ENCODE assay signal across 12 cellular contexts in genomic region chr2:182066439-182067061, GRCh38.
DNase-seq lines count a peak whose midpoint lies in the region; ATAC-seq, FAIRE-seq and TF ChIP-seq lines count a peak whose summit lies in the region.
"Had no signal": no experiment of that assay in that cellular context is flagged by ENCODE, and none has a peak within 500 bp of the region (broad histone marks: within the 10 kb centered on the region; RNA-seq: fewer than 3 reads in every experiment).

No MANE protein-coding gene starts in this region.

- POLR2A ChIA-PET in activated CD8-positive, alpha-beta T cell treated with anti-CD3 and anti-CD28 coated beads, Interleukin-2, amount 10 ng/mL, durations not matched to agents 7 days and 5 days (lab: Charles Lee), result no interaction called here

- H3K4me3 ChIP-seq in SK-N-MC (no peak overlapping the region), fibroblast of the aortic adventitia (ENCODE audit: low read depth, low read length) (no peak overlapping the region)
- H3K4me3 ChIP-seq: uterus had no signal

- no peaks in the 10 kb centered on the region for H3K27me3 Mint-ChIP-seq in activated CD8-positive, alpha-beta T cell treated with anti-CD3 and anti-CD28 coated beads, Interleukin-2, amount 10 ng/mL, durations not matched to agents 7 days and 5 days (ENCODE audit: low read depth)

- no peak overlapping the region for H3K27ac Mint-ChIP-seq in activated CD8-positive, alpha-beta T cell treated with anti-CD3 and anti-CD28 coated beads, Interleukin-2, amount 10 ng/mL, durations not matched to agents 7 days and 5 days

- H3K4me1 Mint-ChIP-seq in activated CD8-positive, alpha-beta T cell treated with anti-CD3 and anti-CD28 coated beads, Interleukin-2, amount 10 ng/mL, durations not matched to agents 7 days and 5 days (ENCODE audit: low read depth), result no peaks in the 10 kb centered on the region

- H3K9ac ChIP-seq in SK-N-MC (ENCODE audit: insufficient read length), result no peak overlapping the region

- TF ChIP-seq CTCF in fibroblast of the aortic adventitia (IDR thresholded peaks at IDR 0.05; ENCODE audit: insufficient read depth, low read length), result no peak

- H3K9me3 Mint-ChIP-seq in activated CD8-positive, alpha-beta T cell treated with anti-CD3 and anti-CD28 coated beads, Interleukin-2, amount 10 ng/mL, durations not matched to agents 7 days and 5 days (ENCODE audit: insufficient read depth), result no peaks in the 10 kb centered on the region

- CTCF ChIA-PET in activated CD8-positive, alpha-beta T cell treated with anti-CD3 and anti-CD28 coated beads, Interleukin-2, amount 10 ng/mL, durations not matched to agents 7 days and 5 days (lab: Charles Lee), result no interaction called here

- no peak for DNase-seq in H54 (ENCODE audit: insufficient read length, low spot score)
- DNase-seq in SK-N-MC (ENCODE audit: low read depth, low spot score), result no peak
- peak; percentile 97 for DNase-seq in fibroblast of the aortic adventitia (ENCODE audit: low read depth)
- peak; percentile 90 for DNase-seq in stromal cell of bone marrow (ENCODE audit: low read depth)
- DNase-seq in activated CD8-positive, alpha-beta T cell treated with anti-CD3 and anti-CD28 coated beads, Interleukin-2, amount 10 ng/mL, durations not matched to agents 7 days and 5 days, result no peak
- DNase-seq: activated CD4-positive, alpha-beta T cell treated with anti-CD3 and anti-CD28 coated beads for 48 hours; activated naive CD4-positive, alpha-beta T cell; NCI-H345; stimulated activated CD8-positive, alpha-beta memory T cell treated with anti-CD3 and anti-CD28 coated beads, Interleukin-4, amount 100 ng/mL, for 48 hours; uterus had no signal

- TF ChIP-seq POLR2A in H54 (IDR thresholded peaks at IDR 0.05; ENCODE audit: low read depth, low read length), result no peak

- no peaks in the 10 kb centered on the region for H3K9me3 ChIP-seq in SK-N-MC (ENCODE audit: low read depth, low read length)
- H3K9me3 ChIP-seq: uterus had no signal

- ATAC-seq in activated CD8-positive, alpha-beta T cell treated with anti-CD3 and anti-CD28 coated beads, Interleukin-2, amount 10 ng/mL, durations not matched to agents 7 days and 5 days, result no peak
- ATAC-seq in GM19023 (IDR thresholded peaks at IDR 0.05; ENCODE audit: unreplicated experiment), result no peak
- ATAC-seq in GM19463 (IDR thresholded peaks at IDR 0.05; ENCODE audit: unreplicated experiment), result no peak

- no peak overlapping the region for H3K4me3 Mint-ChIP-seq in activated CD8-positive, alpha-beta T cell treated with anti-CD3 and anti-CD28 coated beads, Interleukin-2, amount 10 ng/mL, durations not matched to agents 7 days and 5 days

- H3K27ac ChIP-seq in SK-N-MC, result peak overlapping the region; percentile 55
- H3K27ac ChIP-seq: uterus had no signal

- peak; percentile 97 for FAIRE-seq in H54 (lab: Jason Lieb, UNC)

- H3K36me3 ChIP-seq in SK-N-MC (ENCODE audit: insufficient read depth, low read length), result no peaks in the 10 kb centered on the region
- H3K36me3 ChIP-seq: uterus had no signal

- H3K36me3 Mint-ChIP-seq in activated CD8-positive, alpha-beta T cell treated with anti-CD3 and anti-CD28 coated beads, Interleukin-2, amount 10 ng/mL, durations not matched to agents 7 days and 5 days (ENCODE audit: low read depth), result no peaks in the 10 kb centered on the region

Comparison
In these comparisons a context has a peak if more than half of its experiments do, and no peak if none do; other contexts are left out.
1. DNase-seq: peak in fibroblast of the aortic adventitia (single experiment) and stromal cell of bone marrow (single experiment); none in H54 (single experiment), SK-N-MC (single experiment) and activated CD8-positive, alpha-beta T cell treated with anti-CD3 and anti-CD28 coated beads, Interleukin-2, amount 10 ng/mL, durations not matched to agents 7 days and 5 days (single experiment).